In the genomic region with DNA sequence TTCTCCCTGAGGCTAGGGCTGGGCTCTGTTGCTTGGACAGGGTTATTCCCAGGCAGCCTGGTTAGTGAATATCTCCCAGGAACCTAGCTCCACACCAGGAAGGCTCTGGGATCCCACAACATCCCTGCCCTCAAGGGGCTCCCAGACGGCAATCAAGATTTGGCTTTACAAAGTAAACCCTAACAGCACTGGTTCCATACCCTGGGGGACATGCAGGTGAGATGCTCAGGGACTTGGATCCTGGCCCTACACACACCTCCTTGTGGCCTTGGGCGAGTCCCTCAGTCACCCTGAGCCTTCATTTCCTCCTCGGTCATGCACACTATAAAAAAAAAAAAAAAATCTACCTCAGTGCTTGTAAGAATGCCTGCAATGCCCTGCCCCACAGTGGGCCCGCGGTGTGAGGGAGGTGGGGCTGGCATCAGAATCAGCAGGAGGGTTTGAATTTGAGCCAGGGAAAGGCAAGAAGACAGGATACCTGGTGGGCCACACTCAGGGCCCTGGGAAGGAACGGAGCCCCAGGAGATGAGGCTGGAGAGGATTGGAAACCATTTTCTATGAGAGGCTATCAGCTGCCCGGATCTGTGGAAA, we compare ENCODE assay signal across 20 cellular contexts.
DNase-seq lines count a peak whose midpoint lies in the region; ATAC-seq and TF ChIP-seq lines count a peak whose summit lies in the region.
"Had no signal": no experiment of that assay in that cellular context is flagged by ENCODE, and none has a peak within 500 bp of the region (broad histone marks: within the 10 kb centered on the region; RNA-seq: fewer than 3 reads in every experiment).

No MANE protein-coding gene starts in this region.

- H3K27ac ChIP-seq in PC-9 (peak overlapping the region; percentile 72), heart right ventricle (peak overlapping the region in 6 of 10 donors; percentile 33 to 76 (median 62)), osteoblast (ENCODE audit: low read depth, low read length) (no peak overlapping the region)
- H3K27ac ChIP-seq: gastrocnemius medialis, uterus had no signal

- H3K4me1 Mint-ChIP-seq in CD14-positive monocyte (no peaks in the 10 kb centered on the region), progenitor cell of endocrine pancreas (ENCODE audit: low read depth) (peaks cover 4% of the 10 kb centered on the region)
- H3K4me1 Mint-ChIP-seq in activated T-cell treated with anti-CD3 and anti-CD28 coated beads, Interleukin-2, amount 50 U/mL, for 4 hours (ENCODE audit: low read depth) = no peaks in the 10 kb centered on the region

- H3K36me3 ChIP-seq in PC-9 (ENCODE audit: low read depth) (no peaks in the 10 kb centered on the region), heart right ventricle (no peaks in the 10 kb centered on the region), osteoblast (ENCODE audit: insufficient read depth, low read length) (no peaks in the 10 kb centered on the region)
- H3K36me3 ChIP-seq: gastrocnemius medialis, uterus had no signal

- H3K27me3 Mint-ChIP-seq in CD14-positive monocyte (ENCODE audit: low read depth in 3 of 3) (peaks cover 0 to 5% (median 0%) of the 10 kb centered on the region in 3 donors), progenitor cell of endocrine pancreas (peaks cover 6% of the 10 kb centered on the region)
- H3K27me3 Mint-ChIP-seq in activated T-cell treated with anti-CD3 and anti-CD28 coated beads, Interleukin-2, amount 50 U/mL, for 4 hours (ENCODE audit: low read depth) = no peaks in the 10 kb centered on the region
- H3K27me3 Mint-ChIP-seq: activated T-cell treated with anti-CD3 and anti-CD28 coated beads, Interleukin-2, amount 50 U/mL, for 24 hours had no signal

- H3K4me3 Mint-ChIP-seq in CD14-positive monocyte (no peak overlapping the region), progenitor cell of endocrine pancreas (ENCODE audit: low read depth) (no peak overlapping the region)
- no peak overlapping the region for H3K4me3 Mint-ChIP-seq in activated T-cell treated with anti-CD3 and anti-CD28 coated beads, Interleukin-2, amount 50 U/mL, for 4 hours
- H3K4me3 Mint-ChIP-seq: activated CD8-positive, alpha-beta T cell treated with anti-CD3 and anti-CD28 coated beads, Interleukin-2, amount 10 ng/mL, durations not matched to agents 7 days and 5 days; activated naive CD4-positive, alpha-beta T cell treated with anti-CD3 and anti-CD28 coated beads for 36 hours; activated T-cell treated with anti-CD3 and anti-CD28 coated beads, Interleukin-2, amount 50 U/mL, for 24 hours had no signal

- H3K9me2 ChIP-seq in PC-9 (ENCODE audit: insufficient read depth) = no peaks in the 10 kb centered on the region

- no peaks in the 10 kb centered on the region for H3K27me3 ChIP-seq in PC-9 (ENCODE audit: insufficient read depth, low read depth)
- H3K27me3 ChIP-seq in heart right ventricle = no peaks in the 10 kb centered on the region
- H3K27me3 ChIP-seq in osteoblast (ENCODE audit: insufficient read depth, low read length) = no peaks in the 10 kb centered on the region
- H3K27me3 ChIP-seq: gastrocnemius medialis, uterus had no signal

- no peak for TF ChIP-seq CTCF in CD14-positive monocyte (IDR thresholded peaks at IDR 0.05)
- peak; percentile 41 for TF ChIP-seq CTCF in PC-9 (conservative IDR thresholded peaks at IDR 0.05)
- no peak for TF ChIP-seq CTCF in heart right ventricle (IDR thresholded peaks at IDR 0.05)
- TF ChIP-seq CTCF in osteoblast (IDR thresholded peaks at IDR 0.05; ENCODE audit: extremely low read depth, low read depth, low read length) = no peak
- TF ChIP-seq CTCF in progenitor cell of endocrine pancreas (IDR thresholded peaks at IDR 0.05; ENCODE audit: unreplicated experiment) = no peak

- H3K4me1 ChIP-seq in PC-9 (replicated peaks; ENCODE audit: insufficient read depth) = peaks cover 32% of the 10 kb centered on the region
- peaks cover 2 to 54% (median 34%) of the 10 kb centered on the region in 9 donors for H3K4me1 ChIP-seq in heart right ventricle
- H3K4me1 ChIP-seq in osteoblast (ENCODE audit: insufficient read depth, low read length) = no peaks in the 10 kb centered on the region
- H3K4me1 ChIP-seq: uterus had no signal

- no peaks in the 10 kb centered on the region for H3K9me3 Mint-ChIP-seq in CD14-positive monocyte
- no peaks in the 10 kb centered on the region for H3K9me3 Mint-ChIP-seq in activated T-cell treated with anti-CD3 and anti-CD28 coated beads, Interleukin-2, amount 50 U/mL, for 4 hours
- H3K9me3 Mint-ChIP-seq in progenitor cell of endocrine pancreas (ENCODE audit: low read depth) = no peaks in the 10 kb centered on the region
- H3K9me3 Mint-ChIP-seq: activated naive CD4-positive, alpha-beta T cell treated with anti-CD3 and anti-CD28 coated beads for 36 hours; activated T-cell treated with anti-CD3 and anti-CD28 coated beads, Interleukin-2, amount 50 U/mL, for 24 hours had no signal

- H3K36me3 Mint-ChIP-seq in CD14-positive monocyte (no peaks in the 10 kb centered on the region), progenitor cell of endocrine pancreas (ENCODE audit: insufficient read depth) (peaks cover 1% of the 10 kb centered on the region)
- no peaks in the 10 kb centered on the region for H3K36me3 Mint-ChIP-seq in activated T-cell treated with anti-CD3 and anti-CD28 coated beads, Interleukin-2, amount 50 U/mL, for 4 hours (ENCODE audit: insufficient read depth)

- H3K9me3 ChIP-seq in PC-9 (ENCODE audit: insufficient read depth, low read depth) (no peaks in the 10 kb centered on the region), heart right ventricle (no peaks in the 10 kb centered on the region), osteoblast (ENCODE audit: low read depth, low read length) (no peaks in the 10 kb centered on the region)
- H3K9me3 ChIP-seq: gastrocnemius medialis, uterus had no signal

- DNase-seq in CD14-positive monocyte (ENCODE audit: low spot score) (peak; percentile 5), PC-9 (peak; percentile 65 to 92), heart right ventricle (no peak), osteoblast (ENCODE audit: insufficient read length, low spot score, missing footprints) (peak; percentile 65), DMS153 treated with DMSO at 0.1 percent for 48 hours (lab: John Stamatoyannopoulos, UW; ENCODE audit: unreplicated experiment) (no peak), RKO (ENCODE audit: low spot score) (no peak), progenitor cell of endocrine pancreas (ENCODE audit: low spot score, unreplicated experiment) (no peak)
- no peak for DNase-seq in activated T-cell treated with anti-CD3 and anti-CD28 coated beads, Interleukin-2, amount 50 U/mL, for 4 hours
- DNase-seq: activated CD4-positive, CD25-positive, alpha-beta regulatory T cell treated with anti-CD3 and anti-CD28 coated beads, Interleukin-2, amount 50 U/mL, for 72 hours; activated CD8-positive, alpha-beta T cell treated with anti-CD3 and anti-CD28 coated beads, Interleukin-2, amount 10 ng/mL, durations not matched to agents 7 days and 5 days; activated naive CD4-positive, alpha-beta T cell treated with anti-CD3 and anti-CD28 coated beads for 36 hours; activated T-cell treated with anti-CD3 and anti-CD28 coated beads, Interleukin-2, amount 50 U/mL, for 24 hours; cerebellar nuclear complex; DMS 273 treated with DMSO at 0.1 percent for 48 hours; gastrocnemius medialis; IMR-90; midbrain; NCI-H1694; uterus had no signal

- no TSS peak for BruUV-seq in PC-9 (replicated peaks; lab: Mats Ljungman, UMichigan)

- WGBS in heart right ventricle, 2 donors = 71 to 72% methylated on average over 7 of the region's 7 CpGs

- H3K27ac Mint-ChIP-seq in CD14-positive monocyte (no peak overlapping the region), progenitor cell of endocrine pancreas (no peak overlapping the region)
- H3K27ac Mint-ChIP-seq: activated CD8-positive, alpha-beta T cell treated with anti-CD3 and anti-CD28 coated beads, Interleukin-2, amount 10 ng/mL, durations not matched to agents 7 days and 5 days; activated naive CD4-positive, alpha-beta T cell treated with anti-CD3 and anti-CD28 coated beads for 36 hours; activated T-cell treated with anti-CD3 and anti-CD28 coated beads, Interleukin-2, amount 50 U/mL, for 24 hours had no signal

- ATAC-seq in heart right ventricle = no peak
- no peak for ATAC-seq in activated T-cell treated with anti-CD3 and anti-CD28 coated beads, Interleukin-2, amount 50 U/mL, for 4 hours
- ATAC-seq: activated CD8-positive, alpha-beta T cell treated with anti-CD3 and anti-CD28 coated beads, Interleukin-2, amount 10 ng/mL, durations not matched to agents 7 days and 5 days; gastrocnemius medialis; SK-N-SH treated with all-trans-retinoic acid at 6 μM for 48 hours had no signal

- POLR2A ChIA-PET in PC-9 (lab: Charles Lee; ENCODE audit: unreplicated experiment) = no interaction called here

- H3K4me3 ChIP-seq in PC-9 (no peak overlapping the region), heart right ventricle (peak overlapping the region in 1 of 10 donors; percentile 0), osteoblast (ENCODE audit: insufficient read depth, low read length) (no peak overlapping the region)
- H3K4me3 ChIP-seq: gastrocnemius medialis, uterus had no signal

- CTCF ChIA-PET in PC-9 (lab: Charles Lee) = interaction anchor here (1.0 kb wide), 1 partner anchor 118 kb away, joined by 3 read pairs; no protein-coding TSS in a partner anchor

- intact Hi-C loops in CD14-positive monocyte (cut with micrococcal nuclease) = no loop called here
- intact Hi-C loops in PC-9 (cut with micrococcal nuclease; ENCODE audit: unreplicated experiment) = loop anchor here (1.0 kb wide), 1 partner anchor 52 kb away; no protein-coding TSS in a partner anchor
- intact Hi-C loops in heart right ventricle (cut with DNase I) = loop anchor here in 1 of 10 donors (10.0 kb wide), 1 partner anchor 117 kb away; no protein-coding TSS in a partner anchor

- H3K4me2 ChIP-seq in PC-9 = peak overlapping the region; percentile 35
- no peak overlapping the region for H3K4me2 ChIP-seq in osteoblast (ENCODE audit: insufficient read depth, low read length)

- H3F3A ChIP-seq in PC-9 (ENCODE audit: insufficient read depth, low read depth) = peaks cover 20% of the 10 kb centered on the region

- H3K79me2 ChIP-seq in PC-9 (ENCODE audit: low read depth) (no peaks in the 10 kb centered on the region), osteoblast (ENCODE audit: insufficient read depth, low read length) (no peaks in the 10 kb centered on the region)

- H2AFZ ChIP-seq in PC-9 (no peak overlapping the region), osteoblast (ENCODE audit: low read length) (no peak overlapping the region)

- H4K20me1 ChIP-seq in PC-9 (ENCODE audit: insufficient read depth) (no peaks in the 10 kb centered on the region), osteoblast (ENCODE audit: insufficient read depth, low read length) (peaks cover 2% of the 10 kb centered on the region)

Comparison
In these comparisons a context has a peak if more than half of its experiments do, and no peak if none do; other contexts are left out.
1. DNase-seq: peak in CD14-positive monocyte (single experiment), PC-9 (2 of 2) and osteoblast (single experiment); none in heart right ventricle (0 of 2), DMS153 treated with DMSO at 0.1 percent for 48 hours (single experiment), activated T-cell treated with anti-CD3 and anti-CD28 coated beads, Interleukin-2, amount 50 U/mL, for 4 hours (single experiment), RKO (single experiment) and progenitor cell of endocrine pancreas (single experiment).